13 cellular contexts compared by ENCODE assay signal in genomic region chr5:82512025-82512424, GRCh38.
DNase-seq lines count a peak whose midpoint lies in the region; ATAC-seq and TF ChIP-seq lines count a peak whose summit lies in the region.
"Had no signal": no experiment of that assay in that cellular context is flagged by ENCODE, and none has a peak within 500 bp of the region (broad histone marks: within the 10 kb centered on the region; RNA-seq: fewer than 3 reads in every experiment).

No MANE protein-coding gene starts in this region.

- no peaks in the 10 kb centered on the region for H3F3A ChIP-seq in GM23338 (replicated peaks; ENCODE audit: low read depth)

- 0 out of 2 replicates have a peak, but pooled peaks cover 4% of the 10 kb centered on the region for H3K9me2 ChIP-seq in GM23338 (ENCODE audit: insufficient read depth)

- no peak overlapping the region for H3K4me3 Mint-ChIP-seq in GM23338

- no peaks in the 10 kb centered on the region for H4K20me1 ChIP-seq in GM23338 (replicated peaks; ENCODE audit: insufficient read depth)

- H3K79me2 ChIP-seq in GM23338 (replicated peaks; ENCODE audit: insufficient read depth) = no peaks in the 10 kb centered on the region

- H3K4me2 ChIP-seq in GM23338 = no peak overlapping the region

- no peak overlapping the region for H3K27ac ChIP-seq in GM23338 (ENCODE audit: low read depth)
- H3K27ac ChIP-seq: transverse colon had no signal

- H3K27ac Mint-ChIP-seq in GM23338 = no peak overlapping the region

- ATAC-seq in GM23338 (peak; percentile 49), HG03469 (IDR thresholded peaks at IDR 0.05; ENCODE audit: unreplicated experiment) (peak; percentile 59), GM19452 (IDR thresholded peaks at IDR 0.05; ENCODE audit: unreplicated experiment) (no peak)
- ATAC-seq in stimulated activated naive CD8-positive, alpha-beta T cell treated with anti-CD3 and anti-CD28 coated beads, Interleukin-15, Interleukin-2, amounts not matched to agents 100 U/mL and 50 U/mL, for 24 hours = no peak

- H3K27me3 Mint-ChIP-seq in GM23338 (ENCODE audit: insufficient read depth, low read depth, poor library complexity) = peaks cover 2% of the 10 kb centered on the region

- H3K4me1 Mint-ChIP-seq in GM23338 = peaks cover 20% of the 10 kb centered on the region

- H3K36me3 Mint-ChIP-seq in GM23338 (ENCODE audit: low read depth) = no peaks in the 10 kb centered on the region

- no peaks in the 10 kb centered on the region for H3K27me3 ChIP-seq in GM23338 (ENCODE audit: insufficient read depth)
- H3K27me3 ChIP-seq: transverse colon had no signal

- H3K36me3 ChIP-seq in GM23338 (ENCODE audit: insufficient read depth) = no peaks in the 10 kb centered on the region
- H3K36me3 ChIP-seq: transverse colon had no signal

- H3K4me1 ChIP-seq in GM23338 (ENCODE audit: insufficient read depth) = peaks cover 13% of the 10 kb centered on the region; the same call in 1 of the 2 replicates
- H3K4me1 ChIP-seq: transverse colon had no signal

- H2AFZ ChIP-seq in GM23338 = no peak overlapping the region

- TF ChIP-seq CTCF in GM23338 (conservative IDR thresholded peaks at IDR 0.05; ENCODE audit: low read depth in 2 of 2) = no peak

- peak; percentile 35 for DNase-seq in stimulated activated CD4-positive, alpha-beta T cell treated with anti-CD3 and anti-CD28 coated beads, Interleukin-15, amount 100 ng/mL, for 24 hours
- no peak for DNase-seq in stimulated activated CD4-positive, alpha-beta T cell treated with anti-CD3 and anti-CD28 coated beads, Interleukin-4, amount 100 ng/mL, for 4 hours
- no peak for DNase-seq in GM23338 (ENCODE audit: low spot score)
- DNase-seq in stimulated activated naive CD8-positive, alpha-beta T cell treated with anti-CD3 and anti-CD28 coated beads, Interleukin-15, Interleukin-2, amounts not matched to agents 100 U/mL and 50 U/mL, for 24 hours = peak; percentile 10
- no peak for DNase-seq in DMS 273 (lab: John Stamatoyannopoulos, UW; ENCODE audit: unreplicated experiment)
- DNase-seq in activated CD8-positive, alpha-beta memory T cell treated with anti-CD3 and anti-CD28 coated beads, Interleukin-2, amount 50 U/mL, for 4 hours = no peak
- DNase-seq: activated T-cell treated with anti-CD3 and anti-CD28 coated beads, Interleukin-2, amount 50 U/mL, for 48 hours; caudate nucleus; NCI-H345; RPMI8226; transverse colon had no signal

- no peak overlapping the region for H3K4me3 ChIP-seq in GM23338
- H3K4me3 ChIP-seq: transverse colon had no signal

- H3K9me3 Mint-ChIP-seq in GM23338 = no peaks in the 10 kb centered on the region

TF ChIP-seq in GM23338, 12 proteins besides CTCF, POLR2A, EP300 and RAD21:
- TF ChIP-seq EZH2 (IDR thresholded peaks at IDR 0.05; ENCODE audit: low read depth, unreplicated experiment) (no peak), ZNF331 (CRISPR knock-in tag; IDR thresholded peaks at IDR 0.05; ENCODE audit: low read depth) (no peak), REST (IDR thresholded peaks at IDR 0.05; ENCODE audit: unreplicated experiment) (no peak)

Comparison
In these comparisons a context has a peak if more than half of its experiments do, and no peak if none do; other contexts are left out.
1. DNase-seq: peak in stimulated activated CD4-positive, alpha-beta T cell treated with anti-CD3 and anti-CD28 coated beads, Interleukin-15, amount 100 ng/mL, for 24 hours (single experiment) and stimulated activated naive CD8-positive, alpha-beta T cell treated with anti-CD3 and anti-CD28 coated beads, Interleukin-15, Interleukin-2, amounts not matched to agents 100 U/mL and 50 U/mL, for 24 hours (single experiment); none in stimulated activated CD4-positive, alpha-beta T cell treated with anti-CD3 and anti-CD28 coated beads, Interleukin-4, amount 100 ng/mL, for 4 hours (0 of 2), GM23338 (single experiment), DMS 273 (single experiment) and activated CD8-positive, alpha-beta memory T cell treated with anti-CD3 and anti-CD28 coated beads, Interleukin-2, amount 50 U/mL, for 4 hours (single experiment).
2. ATAC-seq: peak in GM23338 (single experiment) and HG03469 (single experiment); none in stimulated activated naive CD8-positive, alpha-beta T cell treated with anti-CD3 and anti-CD28 coated beads, Interleukin-15, Interleukin-2, amounts not matched to agents 100 U/mL and 50 U/mL, for 24 hours (single experiment) and GM19452 (single experiment).